ENCODE assay signal across 31 cellular contexts in the genomic region with DNA sequence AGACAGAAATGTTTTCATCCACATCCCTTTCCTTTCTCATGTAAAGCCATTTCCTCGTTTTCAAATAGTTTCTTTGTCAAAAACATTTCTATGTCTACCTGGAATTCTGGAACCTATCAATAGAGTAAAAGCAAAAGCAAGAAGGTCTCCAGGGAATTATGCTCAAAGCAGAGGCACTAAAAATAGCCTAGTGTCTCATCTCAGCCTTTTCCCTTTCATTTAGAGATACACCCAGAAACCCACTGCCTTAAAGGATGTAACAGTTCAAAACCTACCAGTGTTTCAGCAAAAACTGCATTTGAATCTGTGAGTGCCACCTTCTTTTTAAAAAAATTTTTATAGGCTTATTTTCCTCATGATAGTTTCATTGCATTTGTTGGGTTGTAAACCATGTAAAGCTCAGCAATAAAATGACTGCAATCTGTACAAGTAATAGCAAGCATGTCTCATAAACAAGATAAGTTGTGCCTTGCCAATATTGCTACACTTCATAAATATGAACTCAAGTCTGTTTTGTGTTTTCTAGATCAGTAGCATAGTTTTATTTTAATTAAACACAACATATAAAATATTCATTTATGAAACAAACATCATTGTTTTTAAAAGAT.
DNase-seq lines count a peak whose midpoint lies in the region; ATAC-seq, FAIRE-seq and TF ChIP-seq lines count a peak whose summit lies in the region.
"Had no signal": no experiment of that assay in that cellular context is flagged by ENCODE, and none has a peak within 500 bp of the region (broad histone marks: within the 10 kb centered on the region; RNA-seq: fewer than 3 reads in every experiment).

No MANE protein-coding gene starts in this region.

- no peaks in the 10 kb centered on the region for H3K9me2 ChIP-seq in GM23248 (ENCODE audit: insufficient read depth)

- H3K4me2 ChIP-seq in GM23248 (ENCODE audit: unreplicated experiment), result no peak overlapping the region
- H3K4me2 ChIP-seq in GM12878 (ENCODE audit: control insufficient read depth, insufficient read depth), result no peak overlapping the region

- H3K27ac Mint-ChIP-seq in naive thymus-derived CD8-positive, alpha-beta T cell, result no peak overlapping the region
- H3K27ac Mint-ChIP-seq: activated CD8-positive, alpha-beta T cell treated with anti-CD3 and anti-CD28 coated beads, Interleukin-2, amount 10 ng/mL, durations not matched to agents 7 days and 5 days; activated naive CD8-positive, alpha-beta T cell treated with anti-CD3 and anti-CD28 coated beads, Interleukin-2, amount 50 U/mL, for 24 hours; CD4-positive, CD25-positive, alpha-beta regulatory T cell; IgD-negative memory B cell; naive thymus-derived CD4-positive, alpha-beta T cell; T-cell had no signal

- no peaks in the 10 kb centered on the region for H3K27me3 ChIP-seq in GM23248 (replicated peaks; ENCODE audit: insufficient read depth)
- H3K27me3 ChIP-seq in GM12878 (replicated peaks in 1 of 2; ENCODE audit: control insufficient read depth in 2 of 2, insufficient read depth in 2 of 2, low read length in 1 of 2), result no peaks in the 10 kb centered on the region
- H3K27me3 ChIP-seq: heart right ventricle, spleen, thyroid gland had no signal

- H3K9ac ChIP-seq in GM23248, result no peak overlapping the region
- H3K9ac ChIP-seq in GM12878 (ENCODE audit: control insufficient read depth, insufficient read depth, low read length), result no peak overlapping the region

- POLR2A ChIA-PET in GM12878 (lab: Charles Lee), result interaction anchor here (0.5 to 1.3 kb wide), 3 partner anchors 16 to 98 kb away, joined by 3 to 4 read pairs (median 3); no protein-coding TSS in a partner anchor
- POLR2A ChIA-PET in naive thymus-derived CD8-positive, alpha-beta T cell (lab: Charles Lee), result no interaction called here

- H3K36me3 ChIP-seq in GM23248 (ENCODE audit: low read depth) (no peaks in the 10 kb centered on the region), GM12878 (ENCODE audit: control insufficient read depth in 2 of 2, insufficient read depth in 2 of 2, low read length in 1 of 2) (no peaks in the 10 kb centered on the region), mucosa of descending colon (ENCODE audit: low read depth) (no peaks in the 10 kb centered on the region)
- H3K36me3 ChIP-seq: heart right ventricle, spleen, thyroid gland had no signal

- no peak overlapping the region for H2AFZ ChIP-seq in GM23248
- no peak overlapping the region for H2AFZ ChIP-seq in GM12878 (ENCODE audit: control insufficient read depth, low read depth, low read length)

- WGBS in GM23248 (ENCODE audit: low coverage in 1 of 2, low lambda C conversion rate in 2 of 2, missing lambda C conversion rate in 2 of 2), 2 experiments, result 27 to 35% methylated on average over 1 of the region's 1 CpG
- 0% methylated on average over 1 of the region's 1 CpG for WGBS in GM12878 (ENCODE audit: insufficient coverage, insufficient replicate concordance, low lambda C conversion rate, missing lambda C conversion rate)

- CTCF ChIA-PET in GM12878 (lab: Yijun Ruan, JAX), result interaction anchor here (1.2 to 2.5 kb wide), 4 partner anchors 10 to 14 kb away, joined by 3 to 6 read pairs (median 4); no protein-coding TSS in a partner anchor

- no peak for TF ChIP-seq RAD21 in GM12878 (IDR thresholded peaks at IDR 0.05; ENCODE audit: insufficient read depth, low read depth, low read length)

- H3K9me3 Mint-ChIP-seq in naive thymus-derived CD8-positive, alpha-beta T cell, result peaks cover 0 to 10% (median 0%) of the 10 kb centered on the region in 9 donors
- H3K9me3 Mint-ChIP-seq: T-cell had no signal

- no peaks in the 10 kb centered on the region for H4K20me1 ChIP-seq in GM23248 (ENCODE audit: insufficient read depth)
- no peaks in the 10 kb centered on the region for H4K20me1 ChIP-seq in GM12878 (ENCODE audit: control insufficient read depth, insufficient read depth)

- H3K79me2 ChIP-seq in GM23248 (ENCODE audit: insufficient read depth), result no peaks in the 10 kb centered on the region
- no peaks in the 10 kb centered on the region for H3K79me2 ChIP-seq in GM12878 (ENCODE audit: control insufficient read depth, insufficient read depth, low read length)

- H3K27ac ChIP-seq in GM23248 (no peak overlapping the region), GM12878 (ENCODE audit: control insufficient read depth, insufficient read depth) (no peak overlapping the region)
- H3K27ac ChIP-seq: heart right ventricle, spleen, thyroid gland had no signal

- no peaks in the 10 kb centered on the region for H3F3A ChIP-seq in GM23248 (ENCODE audit: insufficient read depth)

- RAD21 ChIA-PET in GM12878 (lab: Charles Lee; ENCODE audit: unreplicated experiment), result interaction anchor here (0.9 to 1.8 kb wide), 4 partner anchors 10 to 100 kb away, joined by 3 to 8 read pairs (median 4); no protein-coding TSS in a partner anchor

- ATAC-seq in GM12878 (peak; percentile 64), mucosa of descending colon (peak; percentile 69), HG02610 (IDR thresholded peaks at IDR 0.05; ENCODE audit: unreplicated experiment) (no peak)
- no peak for ATAC-seq in naive thymus-derived CD8-positive, alpha-beta T cell
- ATAC-seq: activated CD8-positive, alpha-beta T cell treated with anti-CD3 and anti-CD28 coated beads, Interleukin-2, amount 10 ng/mL, durations not matched to agents 7 days and 5 days; activated naive CD8-positive, alpha-beta T cell treated with anti-CD3 and anti-CD28 coated beads, Interleukin-2, amount 50 U/mL, for 24 hours; heart right ventricle; naive thymus-derived CD4-positive, alpha-beta T cell; T-cell had no signal

- H3K4me3 Mint-ChIP-seq in naive thymus-derived CD8-positive, alpha-beta T cell, result no peak overlapping the region
- H3K4me3 Mint-ChIP-seq: activated CD8-positive, alpha-beta T cell treated with anti-CD3 and anti-CD28 coated beads, Interleukin-2, amount 10 ng/mL, durations not matched to agents 7 days and 5 days; activated naive CD8-positive, alpha-beta T cell treated with anti-CD3 and anti-CD28 coated beads, Interleukin-2, amount 50 U/mL, for 24 hours; CD4-positive, CD25-positive, alpha-beta regulatory T cell; IgD-negative memory B cell; naive thymus-derived CD4-positive, alpha-beta T cell; T-cell had no signal

- H3K27me3 Mint-ChIP-seq in naive thymus-derived CD8-positive, alpha-beta T cell, result peaks cover 0 to 6% (median 0%) of the 10 kb centered on the region in 5 donors
- H3K27me3 Mint-ChIP-seq: activated naive CD8-positive, alpha-beta T cell treated with anti-CD3 and anti-CD28 coated beads, Interleukin-2, amount 50 U/mL, for 24 hours; CD4-positive, CD25-positive, alpha-beta regulatory T cell; T-cell had no signal

- H3K9me3 ChIP-seq in GM23248 (ENCODE audit: low read depth) (no peaks in the 10 kb centered on the region), GM12878 (replicated peaks; ENCODE audit: control insufficient read depth, insufficient read depth, low read length) (no peaks in the 10 kb centered on the region), mucosa of descending colon (no peaks in the 10 kb centered on the region)
- H3K9me3 ChIP-seq: heart right ventricle, spleen, thyroid gland had no signal

- no peak for TF ChIP-seq EP300 in GM12878 (IDR thresholded peaks at IDR 0.05; ENCODE audit: borderline replicate concordance in 1 of 2, control insufficient read depth in 1 of 2, low read depth in 2 of 2, low read length in 2 of 2)

- intact Hi-C loops in GM12878 (cut with micrococcal nuclease; ENCODE audit: unreplicated experiment), result no loop called here
- intact Hi-C loops in mucosa of descending colon (cut with DNase I, micrococcal nuclease), result no loop called here

- BruUV-seq in GM12878 (replicated peaks; lab: Mats Ljungman, UMichigan), result no TSS peak

- no peaks in the 10 kb centered on the region for H3K36me3 Mint-ChIP-seq in naive thymus-derived CD8-positive, alpha-beta T cell
- H3K36me3 Mint-ChIP-seq: CD4-positive, CD25-positive, alpha-beta regulatory T cell; naive thymus-derived CD4-positive, alpha-beta T cell; T-cell had no signal

- H3K4me1 ChIP-seq in GM23248 (ENCODE audit: insufficient read depth) (no peaks in the 10 kb centered on the region), GM12878 (ENCODE audit: control insufficient read depth, insufficient read depth, low read length) (no peaks in the 10 kb centered on the region), mucosa of descending colon (ENCODE audit: low read depth) (peaks cover 12% of the 10 kb centered on the region)
- H3K4me1 ChIP-seq: spleen, thyroid gland had no signal

- H3K4me3 ChIP-seq in GM23248 (no peak overlapping the region), GM12878 (no peak overlapping the region), mucosa of descending colon (no peak overlapping the region)
- H3K4me3 ChIP-seq: heart right ventricle, spleen, thyroid gland had no signal

- TF ChIP-seq POLR2A in GM12878 (IDR thresholded peaks at IDR 0.05; ENCODE audit: low read depth, low read length), result no peak

- SMC1A ChIA-PET in GM12878 (lab: Charles Lee; ENCODE audit: uncharacterized antibody, unreplicated experiment), result interaction anchor here (0.7 to 3.3 kb wide), 7 partner anchors 11 to 97 kb away, joined by 3 to 16 read pairs (median 3); no protein-coding TSS in a partner anchor

- no peaks in the 10 kb centered on the region for H3K4me1 Mint-ChIP-seq in naive thymus-derived CD8-positive, alpha-beta T cell
- H3K4me1 Mint-ChIP-seq: activated naive CD8-positive, alpha-beta T cell treated with anti-CD3 and anti-CD28 coated beads, Interleukin-2, amount 50 U/mL, for 24 hours; CD4-positive, CD25-positive, alpha-beta regulatory T cell; naive thymus-derived CD4-positive, alpha-beta T cell; T-cell had no signal

- TF ChIP-seq CTCF in D721Med (IDR thresholded peaks at IDR 0.05; ENCODE audit: insufficient read depth, missing control alignments) (no peak), GM12878 (IDR thresholded peaks at IDR 0.05 in 2 of 3, conservative IDR thresholded peaks at IDR 0.05 in 1 of 3; ENCODE audit: control insufficient read depth in 2 of 3, extremely low read depth in 1 of 3, insufficient read depth in 1 of 3, low read depth in 3 of 3, low read length in 3 of 3) (no peak), mucosa of descending colon (IDR thresholded peaks at IDR 0.05) (no peak)

- no peak for DNase-seq in D721Med (ENCODE audit: insufficient read length, low spot score)
- peak; percentile 22 for DNase-seq in GM23248
- DNase-seq in GM12878 (ENCODE audit: low read depth, low spot score), result no peak
- no peak for DNase-seq in mucosa of descending colon
- DNase-seq in HUDEP-2 (lab: John Stamatoyannopoulos, UW; ENCODE audit: unreplicated experiment in 76 of 76), result no peak
- no peak for DNase-seq in naive thymus-derived CD8-positive, alpha-beta T cell
- no peak for DNase-seq in NCI-H2227 (lab: John Stamatoyannopoulos, UW; ENCODE audit: unreplicated experiment)
- DNase-seq: activated CD4-positive, alpha-beta T cell treated with anti-CD3 and anti-CD28 coated beads for 1 hour; activated CD8-positive, alpha-beta T cell treated with anti-CD3 and anti-CD28 coated beads, Interleukin-2, amount 10 ng/mL, durations not matched to agents 7 days and 5 days; activated effector memory CD4-positive, alpha-beta T cell treated with anti-CD3 and anti-CD28 coated beads, Interleukin-2, amount 50 U/mL, for 16 hours; activated naive CD8-positive, alpha-beta T cell treated with anti-CD3 and anti-CD28 coated beads, Interleukin-2, amount 50 U/mL, for 24 hours; CD4-positive, CD25-positive, alpha-beta regulatory T cell; cerebellar nuclear complex; foreskin fibroblast; H7; heart right ventricle; mesendoderm; naive thymus-derived CD4-positive, alpha-beta T cell; NCI-H2081 treated with DMSO at 0.1 percent for 48 hours; NCI-H510A treated with DMSO at 0.1 percent for 48 hours; retina; spleen; stimulated activated CD4-positive, alpha-beta T cell treated with anti-CD3 and anti-CD28 coated beads, Interleukin-4, amount 100 ng/mL, for 1 hour; stimulated activated naive CD4-positive, alpha-beta T cell treated with Interleukin-2 at 50 U/mL for 16 hours; T-cell had no signal

- peak; percentile 29 for FAIRE-seq in D721Med (lab: Jason Lieb, UNC)
- no peak for FAIRE-seq in GM12878 (lab: Jason Lieb, UNC)
- FAIRE-seq: endothelial cell of umbilical vein, GM18507, RCC 7860 had no signal

- in situ Hi-C loops in GM23248 (cut with MboI), result loop anchor here (25.0 kb wide), 1 partner anchor 420 kb away; no protein-coding TSS in a partner anchor
- in situ Hi-C loops in GM12878 (cut with MboI), result no loop called here

Comparison
In these comparisons a context has a peak if more than half of its experiments do, and no peak if none do; other contexts are left out.
1. ATAC-seq: peak in GM12878 (single experiment) and mucosa of descending colon (single experiment); none in HG02610 (single experiment) and naive thymus-derived CD8-positive, alpha-beta T cell (0 of 2).